In genomic region chr21:42969193-42969600, GRCh38 we compare ENCODE assay signal across 1 cellular context.
A peak's percentile ranks its signal among the peaks of the same experiment; 100 is the strongest.
TF ChIP-seq lines count a peak whose summit lies in the region.

No MANE protein-coding gene starts in this region.

TF ChIP-seq in K562, 482 proteins besides CTCF, POLR2A, EP300 and RAD21 (continues in another document):
- TF ChIP-seq NELFE (IDR thresholded peaks at IDR 0.05; ENCODE audit: insufficient read depth, insufficient read length) (no peak), ZNF41 (CRISPR knock-in tag; conservative IDR thresholded peaks at IDR 0.05) (peak; percentile 70; the same call in 1 of the 2 replicates), SMARCA4 (IDR thresholded peaks at IDR 0.05) (peak; percentile 55; the same call in 1 of the 2 replicates), TCFL5 (CRISPR knock-in tag; conservative IDR thresholded peaks at IDR 0.05) (0 out of 2 replicates have a peak, but pooled peaks have one; percentile 49), CBX8 (IDR thresholded peaks at IDR 0.05; ENCODE audit: borderline replicate concordance, extremely low read depth, low read depth, low read length, poor library complexity, severe bottlenecking) (no peak), E2F1 (CRISPR knock-in tag; IDR thresholded peaks at IDR 0.05) (no peak), ZNF589 (CRISPR knock-in tag; IDR thresholded peaks at IDR 0.05; ENCODE audit: low read depth) (no peak), ZNF79 (CRISPR knock-in tag; IDR thresholded peaks at IDR 0.05; ENCODE audit: low read depth) (peak; percentile 31; the same call in 1 of the 2 replicates), ZNF707 (CRISPR knock-in tag; conservative IDR thresholded peaks at IDR 0.05) (no peak), SMAD4 (CRISPR knock-in tag; conservative IDR thresholded peaks at IDR 0.05) (peak; percentile 33; the same call in 1 of the 2 replicates), ZNF696 (CRISPR knock-in tag; conservative IDR thresholded peaks at IDR 0.05) (no peak), FOXK1 (CRISPR knock-in tag; IDR thresholded peaks at IDR 0.05; ENCODE audit: borderline replicate concordance) (no peak), AFF1 (IDR thresholded peaks at IDR 0.05; ENCODE audit: low read depth in 1 of 2, partially characterized antibody in 2 of 2) (no peak), ZNF778 (CRISPR knock-in tag; IDR thresholded peaks at IDR 0.05) (no peak), FIP1L1 (IDR thresholded peaks at IDR 0.05; ENCODE audit: low read depth, low read length, poor library complexity, severe bottlenecking) (no peak), ZNF165 (CRISPR knock-in tag; IDR thresholded peaks at IDR 0.05; ENCODE audit: borderline replicate concordance) (no peak), LEF1 (IDR thresholded peaks at IDR 0.05) (no peak), FOSL1 (tag; conservative IDR thresholded peaks at IDR 0.05) (no peak), PTRF (tag; IDR thresholded peaks at IDR 0.05) (peak; percentile 70), HDAC1 (IDR thresholded peaks at IDR 0.05) (peak in 1 of 2 experiments; percentile 45; a peak in 1 of 4 replicates), KHSRP (IDR thresholded peaks at IDR 0.05) (no peak), ZNF766 (CRISPR knock-in tag; conservative IDR thresholded peaks at IDR 0.05) (peak; percentile 72; the same call in 1 of the 2 replicates), OTX1 (CRISPR knock-in tag; IDR thresholded peaks at IDR 0.05) (0 out of 2 replicates have a peak, but pooled peaks have one; percentile 25), KDM5B (IDR thresholded peaks at IDR 0.05; ENCODE audit: insufficient replicate concordance, low read depth, low read length) (no peak), TCF7 (IDR thresholded peaks at IDR 0.05; ENCODE audit: borderline replicate concordance) (no peak), CCNT2 (IDR thresholded peaks at IDR 0.05; ENCODE audit: borderline replicate concordance, extremely low read depth, insufficient read length, low read depth, low read length) (no peak), ZNF717 (CRISPR knock-in tag; IDR thresholded peaks at IDR 0.05) (no peak), MIER1 (IDR thresholded peaks at IDR 0.05; ENCODE audit: low read depth) (no peak), HMG20B (CRISPR knock-in tag; IDR thresholded peaks at IDR 0.05) (no peak), PHF8 (IDR thresholded peaks at IDR 0.05; ENCODE audit: borderline replicate concordance, low read length) (no peak), CTBP1 (IDR thresholded peaks at IDR 0.05; ENCODE audit: borderline replicate concordance) (peak; percentile 66; the same call in 1 of the 2 replicates), ZNF3 (CRISPR knock-in tag; IDR thresholded peaks at IDR 0.05) (no peak), SMAD1 (IDR thresholded peaks at IDR 0.05; ENCODE audit: low read depth, low read length, partially characterized antibody) (no peak), MEF2D (tag; conservative IDR thresholded peaks at IDR 0.05; ENCODE audit: low read depth) (peak; percentile 81), NONO (IDR thresholded peaks at IDR 0.05; ENCODE audit: low read depth in 2 of 2, low read length in 1 of 2) (no peak), ZNF780A (CRISPR knock-in tag; IDR thresholded peaks at IDR 0.05) (no peak), PBX2 (CRISPR knock-in tag; IDR thresholded peaks at IDR 0.05; ENCODE audit: low read depth) (no peak), PBX2 (tag; conservative IDR thresholded peaks at IDR 0.05; ENCODE audit: low read depth) (0 out of 2 replicates have a peak, but pooled peaks have one; percentile 24), REST (CRISPR knock-in tag; IDR thresholded peaks at IDR 0.05; ENCODE audit: low read depth) (no peak), ZNF197 (CRISPR knock-in tag; IDR thresholded peaks at IDR 0.05; ENCODE audit: low read depth) (0 out of 2 replicates have a peak, but pooled peaks have one; percentile 44), E2F4 (CRISPR knock-in tag; IDR thresholded peaks at IDR 0.05; ENCODE audit: low read depth) (no peak), KDM4B (IDR thresholded peaks at IDR 0.05; ENCODE audit: borderline replicate concordance in 2 of 2, low read depth in 1 of 2) (no peak), C11orf30 (IDR thresholded peaks at IDR 0.05; ENCODE audit: low read depth) (no peak), USF1 (CRISPR knock-in tag; IDR thresholded peaks at IDR 0.05) (no peak), ZNF395 (CRISPR knock-in tag; IDR thresholded peaks at IDR 0.05) (0 out of 2 replicates have a peak, but pooled peaks have one; percentile 37), ZNF583 (CRISPR knock-in tag; IDR thresholded peaks at IDR 0.05) (peak; percentile 78; the same call in 1 of the 2 replicates), SMARCE1 (IDR thresholded peaks at IDR 0.05) (0 out of 2 replicates have a peak, but pooled peaks have one; percentile 27), NFRKB (IDR thresholded peaks at IDR 0.05; ENCODE audit: low read depth) (no peak), E2F3 (CRISPR knock-in tag; IDR thresholded peaks at IDR 0.05) (peak; percentile 73), ID3 (CRISPR knock-in tag; IDR thresholded peaks at IDR 0.05) (no peak), ID3 (tag; IDR thresholded peaks at IDR 0.05) (peak; percentile 94), MECOM (CRISPR knock-in tag; IDR thresholded peaks at IDR 0.05) (peak; percentile 88)
